In genomic region chr10:7512487-7512886, GRCh38 we compare ENCODE assay signal across 11 cellular contexts.
DNase-seq lines count a peak whose midpoint lies in the region; ATAC-seq and TF ChIP-seq lines count a peak whose summit lies in the region.
"Had no signal": no experiment of that assay in that cellular context is flagged by ENCODE, and none has a peak within 500 bp of the region (broad histone marks: within the 10 kb centered on the region; RNA-seq: fewer than 3 reads in every experiment).

No MANE protein-coding gene starts in this region.

- no peak overlapping the region for H2BK15ac ChIP-seq in mesendoderm (replicated peaks; ENCODE audit: low read depth)

- TF ChIP-seq CTCF in GM23338 (conservative IDR thresholded peaks at IDR 0.05; ENCODE audit: low read depth in 2 of 2) (no peak), SU-DHL-6 (IDR thresholded peaks at IDR 0.05; ENCODE audit: insufficient read depth, low read length, poor library complexity, severe bottlenecking) (no peak)

- H3K27me3 ChIP-seq in GM23338 (ENCODE audit: insufficient read depth) = no peaks in the 10 kb centered on the region
- no peaks in the 10 kb centered on the region for H3K27me3 ChIP-seq in SU-DHL-6 (ENCODE audit: low read length)
- H3K27me3 ChIP-seq in mesendoderm (ENCODE audit: insufficient read depth, low read length, poor library complexity) = no peaks in the 10 kb centered on the region

- no peak overlapping the region for H2AK5ac ChIP-seq in mesendoderm (ENCODE audit: low read length)

- peaks cover 36% of the 10 kb centered on the region for H3K4me1 Mint-ChIP-seq in T-helper 2 cell treated with Interferon-gamma antibody and Interleukin-4, amounts not matched to agents 5 μg/mL and 100 μg/mL, for 36 hours (ENCODE audit: low read depth)
- peaks cover 4% of the 10 kb centered on the region for H3K4me1 Mint-ChIP-seq in GM23338

- no peak overlapping the region for H4K8ac ChIP-seq in mesendoderm (ENCODE audit: low read depth, low read length)

- no peak overlapping the region for H2BK5ac ChIP-seq in mesendoderm (ENCODE audit: low read length)

- no peak overlapping the region for H3K23ac ChIP-seq in mesendoderm (ENCODE audit: low read length)

- H3K27ac ChIP-seq in GM23338 (ENCODE audit: low read depth) = no peak overlapping the region
- H3K27ac ChIP-seq in SU-DHL-6 (ENCODE audit: low read depth, low read length) = no peak overlapping the region
- H3K27ac ChIP-seq in mesendoderm (ENCODE audit: low read depth, low read length) = no peak overlapping the region

- peak overlapping the region; percentile 58 for H3K27ac Mint-ChIP-seq in T-helper 2 cell treated with Interferon-gamma antibody and Interleukin-4, amounts not matched to agents 5 μg/mL and 100 μg/mL, for 36 hours
- no peak overlapping the region for H3K27ac Mint-ChIP-seq in GM23338
- H3K27ac Mint-ChIP-seq: naive B cell had no signal

- H3K79me2 ChIP-seq in GM23338 (replicated peaks; ENCODE audit: insufficient read depth) (no peaks in the 10 kb centered on the region), SU-DHL-6 (ENCODE audit: insufficient read depth, low read length) (no peaks in the 10 kb centered on the region), mesendoderm (ENCODE audit: control insufficient read depth, insufficient read depth, low read length) (no peaks in the 10 kb centered on the region)

- H3K56ac ChIP-seq in mesendoderm (ENCODE audit: low read length) = no peak overlapping the region

- WGBS in mesendoderm (ENCODE audit: extremely low coverage, insufficient coverage, low lambda C conversion rate) = no CpG with 5 or more reads among the region's 7 CpGs

- H4K20me1 ChIP-seq in GM23338 (replicated peaks; ENCODE audit: insufficient read depth) (no peaks in the 10 kb centered on the region), SU-DHL-6 (ENCODE audit: low read depth, low read length) (no peaks in the 10 kb centered on the region)

- H3K4me3 ChIP-seq in GM23338 (no peak overlapping the region), SU-DHL-6 (ENCODE audit: insufficient read depth, low read length, poor library complexity, severe bottlenecking) (no peak overlapping the region), mesendoderm (ENCODE audit: low read length) (no peak overlapping the region)

- H3K9me3 Mint-ChIP-seq in T-helper 2 cell treated with Interferon-gamma antibody and Interleukin-4, amounts not matched to agents 5 μg/mL and 100 μg/mL, for 36 hours = peaks cover 33% of the 10 kb centered on the region
- peaks cover 30% of the 10 kb centered on the region for H3K9me3 Mint-ChIP-seq in GM23338

- H2BK120ac ChIP-seq in mesendoderm (ENCODE audit: low read depth, low read length) = no peak overlapping the region

- no peak overlapping the region for H3K9ac ChIP-seq in SU-DHL-6 (ENCODE audit: low read length)
- no peak overlapping the region for H3K9ac ChIP-seq in mesendoderm (ENCODE audit: low read length)

- DNase-seq in T-helper 2 cell treated with Interferon-gamma antibody and Interleukin-4, amounts not matched to agents 5 μg/mL and 100 μg/mL, for 36 hours (ENCODE audit: low spot score) = no peak
- no peak for DNase-seq in T-helper 2 cell
- peak; percentile 50 for DNase-seq in GM23338 (ENCODE audit: low spot score)
- DNase-seq in mesendoderm = peak; percentile 45
- no peak for DNase-seq in RKO (ENCODE audit: low spot score)
- DNase-seq: central memory CD4-positive, alpha-beta T cell; naive B cell; NCI-H1092 had no signal

- no peak overlapping the region for H3K4me2 ChIP-seq in GM23338
- H3K4me2 ChIP-seq in SU-DHL-6 (ENCODE audit: low read depth, low read length, poor library complexity, severe bottlenecking) = no peak overlapping the region
- H3K4me2 ChIP-seq in mesendoderm (ENCODE audit: low read length) = no peak overlapping the region

- H3K4ac ChIP-seq in mesendoderm (ENCODE audit: low read depth, low read length) = no peak overlapping the region

- no peak overlapping the region for H4K5ac ChIP-seq in mesendoderm (ENCODE audit: low read length)

- H3K9me2 ChIP-seq in GM23338 (ENCODE audit: insufficient read depth) = no peaks in the 10 kb centered on the region; the same call in 1 of the 2 replicates
- H3K9me2 ChIP-seq in SU-DHL-6 (replicated peaks; ENCODE audit: insufficient read depth, low read length) = no peaks in the 10 kb centered on the region

- H3K9me3 ChIP-seq in SU-DHL-6 (ENCODE audit: insufficient read depth, low read length) = peaks cover 8% of the 10 kb centered on the region; the same call in 1 of the 2 replicates

- H3F3A ChIP-seq in GM23338 (replicated peaks; ENCODE audit: low read depth) (no peaks in the 10 kb centered on the region), SU-DHL-6 (ENCODE audit: insufficient read depth) (no peaks in the 10 kb centered on the region)

- peaks cover 33% of the 10 kb centered on the region for H3K36me3 Mint-ChIP-seq in T-helper 2 cell treated with Interferon-gamma antibody and Interleukin-4, amounts not matched to agents 5 μg/mL and 100 μg/mL, for 36 hours (ENCODE audit: low read depth)
- H3K36me3 Mint-ChIP-seq in GM23338 (ENCODE audit: low read depth) = peaks cover 25% of the 10 kb centered on the region

- H2AFZ ChIP-seq in GM23338 (0 out of 2 replicates have a peak overlapping the region, but pooled peaks have one; percentile 38), SU-DHL-6 (ENCODE audit: low read depth, low read length, severe bottlenecking) (peak overlapping the region; percentile 60)

- no peak overlapping the region for H3K18ac ChIP-seq in mesendoderm (ENCODE audit: low read length)

- H3K4me3 Mint-ChIP-seq in T-helper 2 cell treated with Interferon-gamma antibody and Interleukin-4, amounts not matched to agents 5 μg/mL and 100 μg/mL, for 36 hours = peak overlapping the region; percentile 50
- no peak overlapping the region for H3K4me3 Mint-ChIP-seq in GM23338

- H3K27me3 Mint-ChIP-seq in T-helper 2 cell treated with Interferon-gamma antibody and Interleukin-4, amounts not matched to agents 5 μg/mL and 100 μg/mL, for 36 hours (ENCODE audit: low read depth) = peaks cover 10% of the 10 kb centered on the region
- H3K27me3 Mint-ChIP-seq in GM23338 (ENCODE audit: insufficient read depth, low read depth, poor library complexity) = no peaks in the 10 kb centered on the region

- ATAC-seq in GM23338 (peak; percentile 45; the same call in 2 of the 3 replicates), HG02970 (IDR thresholded peaks at IDR 0.05; ENCODE audit: low FRiP score, unreplicated experiment) (no peak), HG03342 (IDR thresholded peaks at IDR 0.05; ENCODE audit: unreplicated experiment) (no peak)

- H3K36me3 ChIP-seq in GM23338 (ENCODE audit: insufficient read depth) (no peaks in the 10 kb centered on the region), SU-DHL-6 (ENCODE audit: low read length) (0 out of 2 replicates have a peak, but pooled peaks cover 3% of the 10 kb centered on the region), mesendoderm (ENCODE audit: control insufficient read depth, insufficient read depth, low read length) (no peaks in the 10 kb centered on the region)

- no peaks in the 10 kb centered on the region for H3K79me1 ChIP-seq in mesendoderm (ENCODE audit: low read length)

- H3K4me1 ChIP-seq in GM23338 (ENCODE audit: insufficient read depth) (no peaks in the 10 kb centered on the region), mesendoderm (ENCODE audit: control insufficient read depth, low read depth, low read length) (no peaks in the 10 kb centered on the region)

TF ChIP-seq in GM23338, 12 proteins besides CTCF, POLR2A, EP300 and RAD21 (continues in another document):
- no peak for TF ChIP-seq STAT1 (IDR thresholded peaks at IDR 0.05; ENCODE audit: unreplicated experiment)
- TF ChIP-seq NANOG (IDR thresholded peaks at IDR 0.05; ENCODE audit: borderline replicate concordance) = no peak
- no peak for TF ChIP-seq CREB1 (CRISPR knock-in tag; IDR thresholded peaks at IDR 0.05; ENCODE audit: low read depth)
- TF ChIP-seq EZH2 (IDR thresholded peaks at IDR 0.05; ENCODE audit: low read depth, unreplicated experiment) = no peak
- TF ChIP-seq REST (IDR thresholded peaks at IDR 0.05; ENCODE audit: unreplicated experiment) = no peak
- no peak for TF ChIP-seq POLR2AphosphoS5 (IDR thresholded peaks at IDR 0.05; ENCODE audit: low read depth)
- no peak for TF ChIP-seq ZNF331 (CRISPR knock-in tag; IDR thresholded peaks at IDR 0.05; ENCODE audit: low read depth)
- TF ChIP-seq, protein P1, sequence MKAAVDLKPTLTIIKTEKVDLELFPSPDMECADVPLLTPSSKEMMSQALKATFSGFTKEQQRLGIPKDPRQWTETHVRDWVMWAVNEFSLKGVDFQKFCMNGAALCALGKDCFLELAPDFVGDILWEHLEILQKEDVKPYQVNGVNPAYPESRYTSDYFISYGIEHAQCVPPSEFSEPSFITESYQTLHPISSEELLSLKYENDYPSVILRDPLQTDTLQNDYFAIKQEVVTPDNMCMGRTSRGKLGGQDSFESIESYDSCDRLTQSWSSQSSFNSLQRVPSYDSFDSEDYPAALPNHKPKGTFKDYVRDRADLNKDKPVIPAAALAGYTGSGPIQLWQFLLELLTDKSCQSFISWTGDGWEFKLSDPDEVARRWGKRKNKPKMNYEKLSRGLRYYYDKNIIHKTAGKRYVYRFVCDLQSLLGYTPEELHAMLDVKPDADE (IDR thresholded peaks at IDR 0.05) = no peak
- TF ChIP-seq ZNF114 (CRISPR knock-in tag; IDR thresholded peaks at IDR 0.05) = no peak

Comparison
In these comparisons a context has a peak if more than half of its experiments do, and no peak if none do; other contexts are left out.
1. DNase-seq: peak in GM23338 (single experiment) and mesendoderm (single experiment); none in T-helper 2 cell treated with Interferon-gamma antibody and Interleukin-4, amounts not matched to agents 5 μg/mL and 100 μg/mL, for 36 hours (single experiment), T-helper 2 cell (0 of 5) and RKO (single experiment).